17 cellular contexts compared by ENCODE assay signal in genomic region chr22:38107692-38108515, GRCh38. TPM values are rescaled to one million over a fixed set of nuclear protein-coding genes. Genes with fewer than 3 reads are reported as not detected.
DNase-seq lines count a peak whose midpoint lies in the region; ATAC-seq and TF ChIP-seq lines count a peak whose summit lies in the region.
"Had no signal": no experiment of that assay in that cellular context is flagged by ENCODE, and none has a peak within 500 bp of the region (broad histone marks: within the 10 kb centered on the region; RNA-seq: fewer than 3 reads in every experiment).

No MANE protein-coding gene starts in this region.

- POLR2A ChIA-PET in activated CD4-positive, alpha-beta memory T cell treated with anti-CD3 and anti-CD28 coated beads for 36 hours (lab: Charles Lee) = no interaction called here

- H3K27ac ChIP-seq in right atrium auricular region (no peak overlapping the region), ascending aorta (peak overlapping the region; percentile 53 to 57), aorta (ENCODE audit: low read depth in 1 of 2, low read length in 2 of 2) (no peak overlapping the region)
- H3K27ac ChIP-seq: SK-N-MC had no signal

- H3K36me3 ChIP-seq in right atrium auricular region (no peaks in the 10 kb centered on the region), ascending aorta (no peaks in the 10 kb centered on the region), mucosa of descending colon (ENCODE audit: low read depth) (no peaks in the 10 kb centered on the region), aorta (ENCODE audit: control insufficient read depth in 1 of 2, insufficient read depth in 2 of 2, low read length in 1 of 2) (no peaks in the 10 kb centered on the region)

- WGBS in aorta, 2 donors = 50 to 55% methylated on average over 17 of the region's 17 CpGs

- CTCF ChIA-PET in activated CD4-positive, alpha-beta memory T cell treated with anti-CD3 and anti-CD28 coated beads for 36 hours (lab: Charles Lee) = no interaction called here

- no peak for TF ChIP-seq CTCF in right atrium auricular region (IDR thresholded peaks at IDR 0.05)
- no peak for TF ChIP-seq CTCF in ascending aorta (IDR thresholded peaks at IDR 0.05)
- no peak for TF ChIP-seq CTCF in mucosa of descending colon (IDR thresholded peaks at IDR 0.05)

- no peaks in the 10 kb centered on the region for H3K9me3 Mint-ChIP-seq in activated CD4-positive, alpha-beta memory T cell treated with anti-CD3 and anti-CD28 coated beads for 36 hours
- H3K9me3 Mint-ChIP-seq: activated naive CD4-positive, alpha-beta T cell treated with anti-CD3 and anti-CD28 coated beads for 36 hours; nephron had no signal

- H3K27me3 ChIP-seq in right atrium auricular region (no peaks in the 10 kb centered on the region), ascending aorta (no peaks in the 10 kb centered on the region), aorta (ENCODE audit: control insufficient read depth in 1 of 2, insufficient read depth in 2 of 2, low read length in 1 of 2) (no peaks in the 10 kb centered on the region)

- H3K27me3 Mint-ChIP-seq in activated CD4-positive, alpha-beta memory T cell treated with anti-CD3 and anti-CD28 coated beads for 36 hours = no peaks in the 10 kb centered on the region
- H3K27me3 Mint-ChIP-seq: activated CD8-positive, alpha-beta memory T cell treated with anti-CD3 and anti-CD28 coated beads, Interleukin-2, amount 10 ng/mL, durations not matched to agents 7 days and 5 days had no signal

- no peak overlapping the region for H3K4me3 Mint-ChIP-seq in activated CD4-positive, alpha-beta memory T cell treated with anti-CD3 and anti-CD28 coated beads for 36 hours
- H3K4me3 Mint-ChIP-seq: activated CD8-positive, alpha-beta memory T cell treated with anti-CD3 and anti-CD28 coated beads, Interleukin-2, amount 10 ng/mL, durations not matched to agents 7 days and 5 days; activated naive CD4-positive, alpha-beta T cell treated with anti-CD3 and anti-CD28 coated beads for 36 hours; nephron had no signal

- H3K4me1 Mint-ChIP-seq in activated CD4-positive, alpha-beta memory T cell treated with anti-CD3 and anti-CD28 coated beads for 36 hours (ENCODE audit: low read depth) = no peaks in the 10 kb centered on the region
- H3K4me1 Mint-ChIP-seq: nephron had no signal

- H3K36me3 Mint-ChIP-seq in activated CD4-positive, alpha-beta memory T cell treated with anti-CD3 and anti-CD28 coated beads for 36 hours = no peaks in the 10 kb centered on the region

- H3K4me3 ChIP-seq in right atrium auricular region = no peak overlapping the region
- no peak overlapping the region for H3K4me3 ChIP-seq in ascending aorta
- no peak overlapping the region for H3K4me3 ChIP-seq in mucosa of descending colon
- H3K4me3 ChIP-seq in aorta (ENCODE audit: low read length in 2 of 2) = no peak overlapping the region
- H3K4me3 ChIP-seq: SK-N-MC had no signal

- H3K27ac Mint-ChIP-seq in activated CD4-positive, alpha-beta memory T cell treated with anti-CD3 and anti-CD28 coated beads for 36 hours = no peak overlapping the region
- H3K27ac Mint-ChIP-seq: activated CD8-positive, alpha-beta memory T cell treated with anti-CD3 and anti-CD28 coated beads, Interleukin-2, amount 10 ng/mL, durations not matched to agents 7 days and 5 days; activated naive CD4-positive, alpha-beta T cell treated with anti-CD3 and anti-CD28 coated beads for 36 hours; nephron had no signal

- ATAC-seq in Right ventricle myocardium superior (ENCODE audit: poor library complexity) (peak; percentile 54), mucosa of descending colon (peak; percentile 70), aorta (ENCODE audit: low FRiP score) (no peak)

- H3K4me1 ChIP-seq in right atrium auricular region (peaks cover 0 to 7% of the 10 kb centered on the region in 2 donors), ascending aorta (peaks cover 0 to 12% of the 10 kb centered on the region in 2 donors), mucosa of descending colon (ENCODE audit: low read depth) (peaks cover 36% of the 10 kb centered on the region), aorta (ENCODE audit: control insufficient read depth in 1 of 2, insufficient read depth in 2 of 2, low read length in 2 of 2) (no peaks in the 10 kb centered on the region)

- H3K9me3 ChIP-seq in right atrium auricular region (no peaks in the 10 kb centered on the region), ascending aorta (no peaks in the 10 kb centered on the region), mucosa of descending colon (no peaks in the 10 kb centered on the region), aorta (ENCODE audit: control insufficient read depth, low read length) (no peaks in the 10 kb centered on the region)

- intact Hi-C loops in Right ventricle myocardium superior (cut with DNase I) = no loop called here
- intact Hi-C loops in ascending aorta (cut with DNase I) = no loop called here
- intact Hi-C loops in mucosa of descending colon (cut with DNase I, micrococcal nuclease) = no loop called here
- intact Hi-C loops in aorta (cut with DNase I) = no loop called here
- intact Hi-C loops in activated CD4-positive, alpha-beta memory T cell treated with anti-CD3 and anti-CD28 coated beads for 36 hours (cut with micrococcal nuclease) = loop anchor here (10.0 kb wide), 2 partner anchors 53 to 247 kb away; partner anchors contain the start of gene PICK1

- DNase-seq in Right ventricle myocardium superior (peak; percentile 51), right atrium auricular region (ENCODE audit: low spot score) (no peak), ascending aorta (ENCODE audit: low spot score in 2 of 2) (no peak), mucosa of descending colon (peak; percentile 87 to 90 (median 89)), aorta (peak; percentile 49 to 72), SHP77 treated with DMSO at 0.1 percent for 48 hours (lab: John Stamatoyannopoulos, UW) (no peak)
- DNase-seq in effector CD4-positive, alpha-beta T cell = no peak
- DNase-seq in activated CD4-positive, alpha-beta memory T cell treated with anti-CD3 and anti-CD28 coated beads for 36 hours = no peak
- DNase-seq: ACHN; activated CD8-positive, alpha-beta memory T cell treated with anti-CD3 and anti-CD28 coated beads, Interleukin-2, amount 10 ng/mL, durations not matched to agents 7 days and 5 days; activated naive CD4-positive, alpha-beta T cell treated with anti-CD3 and anti-CD28 coated beads for 36 hours; DND-41; NCI-H1105; NCI-H510A had no signal

RNA-seq across cellular contexts. Expression of gene BAIAP2L2, which starts 2.6 kb away (rescaled TPM):
- 0.24 TPM for total RNA-seq in Right ventricle myocardium superior
- under 1 TPM in 1 of 2 donors, not detected in 1; 0.63 TPM for total RNA-seq in right atrium auricular region
- total RNA-seq in ascending aorta = not detected
- total RNA-seq in mucosa of descending colon = 10 to 100 TPM; 33.9 to 92.3 (median 63.7) TPM
- under 1 TPM; 0.26 to 0.48 TPM for total RNA-seq in aorta
- 10 to 100 TPM in 1 of 2 donors, 1 to 10 TPM in 1; 2.3 to 11.9 TPM for polyA plus RNA-seq in aorta
- 1 to 10 TPM in 1 of 2 experiments, under 1 TPM in 1; 0.93 to 1.6 TPM for total RNA-seq in activated CD4-positive, alpha-beta memory T cell treated with anti-CD3 and anti-CD28 coated beads for 36 hours
- total RNA-seq: urinary bladder had no signal

RNA-seq across cellular contexts. Expression of gene SLC16A8, which starts 23.9 kb away (rescaled TPM):
- total RNA-seq in Right ventricle myocardium superior = not detected
- total RNA-seq in right atrium auricular region = under 1 TPM in 1 of 2 donors, not detected in 1; 0.28 TPM
- total RNA-seq in ascending aorta = not detected
- not detected for total RNA-seq in mucosa of descending colon
- total RNA-seq in aorta = under 1 TPM in 1 of 2 donors, not detected in 1; 0.81 TPM
- under 1 TPM; 0.25 to 0.72 TPM for polyA plus RNA-seq in aorta
- total RNA-seq in activated CD4-positive, alpha-beta memory T cell treated with anti-CD3 and anti-CD28 coated beads for 36 hours = under 1 TPM in 1 of 2 experiments, not detected in 1; 0.17 TPM
- total RNA-seq: activated CD8-positive, alpha-beta memory T cell treated with anti-CD3 and anti-CD28 coated beads, Interleukin-2, amount 10 ng/mL, durations not matched to agents 7 days and 5 days; activated naive CD4-positive, alpha-beta T cell treated with anti-CD3 and anti-CD28 coated beads for 36 hours had no signal

RNA-seq across cellular contexts. Expression of gene PICK1, which starts 50.7 kb away (rescaled TPM):
- total RNA-seq in Right ventricle myocardium superior = 20.4 TPM
- 10 to 100 TPM; 33.1 to 36.0 TPM for total RNA-seq in right atrium auricular region
- total RNA-seq in ascending aorta = 88.1 TPM
- total RNA-seq in mucosa of descending colon = 10 to 100 TPM; 30.9 to 40.7 (median 37.9) TPM
- total RNA-seq in aorta = 10 to 100 TPM; 25.0 to 26.4 TPM
- 10 to 100 TPM in 1 of 2 donors, 1 to 10 TPM in 1; 9.5 to 46.2 TPM for polyA plus RNA-seq in aorta
- 10 to 100 TPM; 16.0 to 16.5 TPM for total RNA-seq in activated CD4-positive, alpha-beta memory T cell treated with anti-CD3 and anti-CD28 coated beads for 36 hours

Comparison
In these comparisons a context has a peak if more than half of its experiments do, and no peak if none do; other contexts are left out.
1. DNase-seq: peak in Right ventricle myocardium superior (single experiment), mucosa of descending colon (3 of 3) and aorta (2 of 2); none in right atrium auricular region (single experiment), ascending aorta (0 of 2), SHP77 treated with DMSO at 0.1 percent for 48 hours (single experiment), effector CD4-positive, alpha-beta T cell (single experiment) and activated CD4-positive, alpha-beta memory T cell treated with anti-CD3 and anti-CD28 coated beads for 36 hours (single experiment).
2. H3K27ac ChIP-seq: peak in ascending aorta (2 of 2); none in right atrium auricular region (0 of 2) and aorta (0 of 2).
3. RNA of gene BAIAP2L2, which starts 2.6 kb away (total RNA-seq): 33.9 to 92.3 TPM in mucosa of descending colon; 0.93 to 1.6 TPM in activated CD4-positive, alpha-beta memory T cell treated with anti-CD3 and anti-CD28 coated beads for 36 hours, 0.63 TPM in right atrium auricular region, 0.26 to 0.48 TPM in aorta, 0.24 TPM in Right ventricle myocardium superior (single experiment) and not detected in ascending aorta (single experiment); every median in the first group is over 10 times any median in the second.